ENCODE assay signal across 16 cellular contexts in the genomic region with DNA sequence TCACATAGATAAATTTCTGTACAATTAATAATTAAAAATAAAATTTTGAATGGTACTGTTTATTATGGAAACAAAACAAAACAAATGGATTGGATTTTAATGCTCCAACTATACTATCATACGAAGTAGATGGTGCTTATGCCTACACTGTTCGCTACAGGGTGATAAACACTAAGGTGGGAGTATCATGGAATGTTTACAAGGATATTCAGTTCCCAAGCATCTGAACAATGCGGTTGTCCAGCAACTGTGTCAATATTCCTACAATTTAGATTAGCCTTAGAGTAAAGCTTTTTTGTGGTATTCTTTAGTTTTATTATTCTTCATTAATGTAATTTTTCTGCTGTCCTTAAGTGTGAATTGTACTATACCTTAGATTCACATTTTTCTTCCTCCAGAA.
DNase-seq lines count a peak whose midpoint lies in the region.
"Had no signal": no experiment of that assay in that cellular context is flagged by ENCODE, and none has a peak within 500 bp of the region (broad histone marks: within the 10 kb centered on the region; RNA-seq: fewer than 3 reads in every experiment).

No MANE protein-coding gene starts in this region.

- no peak overlapping the region for H3K9ac ChIP-seq in GM23248
- H3K9ac ChIP-seq in skeletal muscle satellite cell (ENCODE audit: low read depth, low read length), result peak overlapping the region; percentile 28

- no peaks in the 10 kb centered on the region for H3K79me2 ChIP-seq in GM23248 (ENCODE audit: insufficient read depth)

- no peaks in the 10 kb centered on the region for H3K4me1 ChIP-seq in GM23248 (ENCODE audit: insufficient read depth)
- H3K4me1 ChIP-seq in skeletal muscle satellite cell (ENCODE audit: control insufficient read depth, insufficient read depth, low read length), result no peaks in the 10 kb centered on the region

- peak; percentile 24 for DNase-seq in GM23248
- peak; percentile 47 for DNase-seq in astrocyte of the hippocampus (ENCODE audit: low read depth, low spot score)
- peak; percentile 5 for DNase-seq in kidney tubule cell (ENCODE audit: low spot score)
- no peak for DNase-seq in RPMI8226
- DNase-seq in NCI-H187 (lab: John Stamatoyannopoulos, UW), result no peak
- no peak for DNase-seq in SHP77 (lab: John Stamatoyannopoulos, UW)
- DNase-seq: CD4-positive, CD25-positive, alpha-beta regulatory T cell; KBM-7; NCI-H1436; NCI-H2081; NCI-H510A treated with DMSO at 0.1 percent for 48 hours; NCI-H82; PC-9 had no signal

- H3K4me3 ChIP-seq in GM23248, result no peak overlapping the region
- no peak overlapping the region for H3K4me3 ChIP-seq in skeletal muscle satellite cell (ENCODE audit: low read length)
- H3K4me3 ChIP-seq: GM23338, PC-9, SK-N-MC had no signal

- no peaks in the 10 kb centered on the region for H3K9me3 ChIP-seq in GM23248 (ENCODE audit: low read depth)
- H3K9me3 ChIP-seq in skeletal muscle satellite cell (replicated peaks; ENCODE audit: low read length), result no peaks in the 10 kb centered on the region

- WGBS in GM23248 (ENCODE audit: low coverage in 1 of 2, low lambda C conversion rate in 2 of 2, missing lambda C conversion rate in 2 of 2), 2 experiments, result 95 to 96% methylated on average over 3 of the region's 3 CpGs

- no peaks in the 10 kb centered on the region for H3F3A ChIP-seq in GM23248 (ENCODE audit: insufficient read depth)

- H3K27ac ChIP-seq in GM23248, result no peak overlapping the region
- H3K27ac ChIP-seq: PC-9, SK-N-MC had no signal

- in situ Hi-C loops in GM23248 (cut with MboI), result no loop called here

- H3K36me3 ChIP-seq in GM23248 (ENCODE audit: low read depth), result no peaks in the 10 kb centered on the region; the same call in 1 of the 2 replicates
- H3K36me3 ChIP-seq in skeletal muscle satellite cell (ENCODE audit: insufficient read depth, low read length), result no peaks in the 10 kb centered on the region

- no peak overlapping the region for H2AFZ ChIP-seq in GM23248
- H2AFZ ChIP-seq: GM23338, PC-9 had no signal

- no peaks in the 10 kb centered on the region for H3K9me2 ChIP-seq in GM23248 (ENCODE audit: insufficient read depth)

- H4K20me1 ChIP-seq in GM23248 (ENCODE audit: insufficient read depth), result no peaks in the 10 kb centered on the region

- no peaks in the 10 kb centered on the region for H3K27me3 ChIP-seq in GM23248 (replicated peaks; ENCODE audit: insufficient read depth)
- H3K27me3 ChIP-seq in skeletal muscle satellite cell (ENCODE audit: control insufficient read depth, insufficient read depth, low read length), result no peaks in the 10 kb centered on the region

- no peak overlapping the region for H3K4me2 ChIP-seq in GM23248 (ENCODE audit: unreplicated experiment)
- no peak overlapping the region for H3K4me2 ChIP-seq in skeletal muscle satellite cell (ENCODE audit: low read length)
- H3K4me2 ChIP-seq: GM23338, PC-9 had no signal

Comparison
In these comparisons a context has a peak if more than half of its experiments do, and no peak if none do; other contexts are left out.
1. DNase-seq: peak in GM23248 (single experiment), astrocyte of the hippocampus (single experiment) and kidney tubule cell (single experiment); none in RPMI8226 (single experiment), NCI-H187 (0 of 2) and SHP77 (0 of 2).